ENCODE assay signal across 10 cellular contexts in genomic region chr2:18749912-18750526, GRCh38.
DNase-seq lines count a peak whose midpoint lies in the region; ATAC-seq and TF ChIP-seq lines count a peak whose summit lies in the region.
"Had no signal": no experiment of that assay in that cellular context is flagged by ENCODE, and none has a peak within 500 bp of the region (broad histone marks: within the 10 kb centered on the region; RNA-seq: fewer than 3 reads in every experiment).

No MANE protein-coding gene starts in this region.

- H3K36me3 ChIP-seq in testis (ENCODE audit: low read depth, missing control alignments), result no peaks in the 10 kb centered on the region

- TF ChIP-seq POLR2A in testis (IDR thresholded peaks at IDR 0.05), result no peak

- H3K4me1 ChIP-seq in testis, result peaks cover 16% of the 10 kb centered on the region

- WGBS in testis, 2 donors, result 27 to 31% methylated on average over 2 of the region's 2 CpGs

- peak; percentile 61 for DNase-seq in NCI-H2029 treated with DMSO at 0.1 percent for 48 hours (lab: John Stamatoyannopoulos, UW)
- no peak for DNase-seq in NCI-H2029 (lab: John Stamatoyannopoulos, UW)
- peak; percentile 59 for DNase-seq in M059J (ENCODE audit: low read depth)
- DNase-seq in SKM-1 treated with dmso at 0.1 percent for 144 hours (lab: John Stamatoyannopoulos, UW; ENCODE audit: unreplicated experiment), result peak; percentile 36
- DNase-seq in dermis blood vessel endothelial cell, result peak; percentile 71
- DNase-seq in memory B cell (ENCODE audit: low spot score in 2 of 2), result peak; percentile 13 to 15
- DNase-seq in testis, result peak; percentile 84
- DNase-seq: activated naive CD8-positive, alpha-beta T cell treated with anti-CD3 and anti-CD28 coated beads, Interleukin-2, amount 10 ng/mL, durations not matched to agents 7 days and 5 days had no signal

- intact Hi-C loops in testis (cut with DNase I; ENCODE audit: low total_unique reads), result loop anchor here (5.0 kb wide), 1 partner anchor 223 kb away; no protein-coding TSS in a partner anchor

- no peaks in the 10 kb centered on the region for H3K9me3 Mint-ChIP-seq in memory B cell
- H3K9me3 Mint-ChIP-seq: activated naive CD8-positive, alpha-beta T cell treated with anti-CD3 and anti-CD28 coated beads, Interleukin-2, amount 10 ng/mL, durations not matched to agents 7 days and 5 days; CD8-positive, alpha-beta memory T cell had no signal

- no peaks in the 10 kb centered on the region for H3K27me3 ChIP-seq in testis

- no peaks in the 10 kb centered on the region for H3K36me3 Mint-ChIP-seq in memory B cell
- H3K36me3 Mint-ChIP-seq: activated naive CD8-positive, alpha-beta T cell treated with anti-CD3 and anti-CD28 coated beads, Interleukin-2, amount 10 ng/mL, durations not matched to agents 7 days and 5 days; CD8-positive, alpha-beta memory T cell had no signal

- TF ChIP-seq CTCF in testis (IDR thresholded peaks at IDR 0.05), result peak; percentile 66 to 84 (median 81)

- no peaks in the 10 kb centered on the region for H3K4me1 Mint-ChIP-seq in memory B cell
- H3K4me1 Mint-ChIP-seq: activated naive CD8-positive, alpha-beta T cell treated with anti-CD3 and anti-CD28 coated beads, Interleukin-2, amount 10 ng/mL, durations not matched to agents 7 days and 5 days; CD8-positive, alpha-beta memory T cell had no signal

- H3K9me3 ChIP-seq in testis, result no peaks in the 10 kb centered on the region

- H3K4me3 ChIP-seq in testis, result no peak overlapping the region

- ATAC-seq in memory B cell (ENCODE audit: low read depth) (no peak), HG03039 (IDR thresholded peaks at IDR 0.05; ENCODE audit: unreplicated experiment) (no peak)

- no peak overlapping the region for H3K4me3 Mint-ChIP-seq in memory B cell
- H3K4me3 Mint-ChIP-seq: activated naive CD8-positive, alpha-beta T cell treated with anti-CD3 and anti-CD28 coated beads, Interleukin-2, amount 10 ng/mL, durations not matched to agents 7 days and 5 days; CD8-positive, alpha-beta memory T cell had no signal

- H3K27ac ChIP-seq in testis, result no peak overlapping the region

- no peaks in the 10 kb centered on the region for H3K27me3 Mint-ChIP-seq in memory B cell
- H3K27me3 Mint-ChIP-seq: activated naive CD8-positive, alpha-beta T cell treated with anti-CD3 and anti-CD28 coated beads, Interleukin-2, amount 10 ng/mL, durations not matched to agents 7 days and 5 days; CD8-positive, alpha-beta memory T cell had no signal

- H3K27ac Mint-ChIP-seq in memory B cell, result no peak overlapping the region
- H3K27ac Mint-ChIP-seq: activated naive CD8-positive, alpha-beta T cell treated with anti-CD3 and anti-CD28 coated beads, Interleukin-2, amount 10 ng/mL, durations not matched to agents 7 days and 5 days; CD8-positive, alpha-beta memory T cell had no signal
